Comparison of ENCODE assay signal across 8 cellular contexts in genomic region chr9:104682642-104683041, GRCh38. TPM values are rescaled to one million over a fixed set of nuclear protein-coding genes. Genes with fewer than 3 reads are reported as not detected.
A peak's percentile ranks its signal among the peaks of the same experiment; 100 is the strongest.
DNase-seq lines count a peak whose midpoint lies in the region; ATAC-seq and TF ChIP-seq lines count a peak whose summit lies in the region.

No MANE protein-coding gene starts in this region.

- H3K79me2 ChIP-seq in Loucy (ENCODE audit: insufficient read depth, low read length) (no peaks in the 10 kb centered on the region), neural cell (replicated peaks; ENCODE audit: insufficient read depth, low read length) (no peaks in the 10 kb centered on the region)

- peaks cover 4% of the 10 kb centered on the region for H3K9me3 ChIP-seq in left ventricle myocardium inferior (replicated peaks)
- H3K9me3 ChIP-seq in Loucy (ENCODE audit: insufficient read depth, low read depth, low read length) = no peaks in the 10 kb centered on the region
- H3K9me3 ChIP-seq in neural cell (ENCODE audit: low read length) = no peaks in the 10 kb centered on the region

- H3K27me3 ChIP-seq in left ventricle myocardium inferior (ENCODE audit: low read depth) (no peaks in the 10 kb centered on the region), Loucy (ENCODE audit: insufficient read depth, low read length, poor library complexity, severe bottlenecking) (no peaks in the 10 kb centered on the region), dorsolateral prefrontal cortex (no peaks in the 10 kb centered on the region), neural cell (ENCODE audit: insufficient read depth, low read depth, low read length) (no peaks in the 10 kb centered on the region)

- CTCF ChIA-PET in HEK293T (lab: Yijun Ruan, JAX) = no interaction called here

- no peaks in the 10 kb centered on the region for H3K4me1 ChIP-seq in left ventricle myocardium inferior
- H3K4me1 ChIP-seq in Loucy (ENCODE audit: insufficient read depth, low read length, poor library complexity, severe bottlenecking) = no peaks in the 10 kb centered on the region

- H3K9me2 ChIP-seq in Loucy (replicated peaks; ENCODE audit: low read depth, low read length) (no peaks in the 10 kb centered on the region), neural cell (ENCODE audit: insufficient read depth, low read length) (no peaks in the 10 kb centered on the region)

- H3F3A ChIP-seq in Loucy (ENCODE audit: low read depth) (no peaks in the 10 kb centered on the region), neural cell (ENCODE audit: insufficient read depth, low read length, poor library complexity, severe bottlenecking) (no peaks in the 10 kb centered on the region)

- H3K27ac ChIP-seq in left ventricle myocardium inferior (replicated peaks) = no peak overlapping the region
- H3K27ac ChIP-seq in dorsolateral prefrontal cortex = no peak overlapping the region
- H3K27ac ChIP-seq in neural cell (ENCODE audit: low read length) = no peak overlapping the region

- peak overlapping the region; percentile 17; the same call in 1 of the 2 replicates for H2AFZ ChIP-seq in Loucy (ENCODE audit: low read length)
- no peak overlapping the region for H2AFZ ChIP-seq in neural cell (ENCODE audit: low read depth, low read length)

- no peak for TF ChIP-seq EP300 in neural cell (conservative IDR thresholded peaks at IDR 0.05; ENCODE audit: poor library complexity, severe bottlenecking)

- DNase-seq in left ventricle myocardium inferior (no peak), Right ventricle myocardium inferior (ENCODE audit: missing footprints) (no peak), HEK293T (ENCODE audit: extremely low spot score) (peak; percentile 20), OCI-M1 (lab: John Stamatoyannopoulos, UW) (peak; percentile 79), dorsolateral prefrontal cortex (no peak)
- DNase-seq in activated CD4-positive, CD25-positive, alpha-beta regulatory T cell treated with anti-CD3 and anti-CD28 coated beads, Interleukin-2, amount 50 U/mL, for 72 hours = no peak

- no peak overlapping the region for H3K4me2 ChIP-seq in Loucy (ENCODE audit: low read depth, low read length, poor library complexity, severe bottlenecking)
- no peak overlapping the region for H3K4me2 ChIP-seq in neural cell (ENCODE audit: low read length)

- TF ChIP-seq RAD21 in neural cell (conservative IDR thresholded peaks at IDR 0.05) = peak; percentile 89

- H3K36me3 ChIP-seq in left ventricle myocardium inferior (no peaks in the 10 kb centered on the region), Loucy (ENCODE audit: insufficient read depth, low read length) (no peaks in the 10 kb centered on the region), neural cell (ENCODE audit: insufficient read depth, low read length) (no peaks in the 10 kb centered on the region)

- H3K4me3 ChIP-seq in left ventricle myocardium inferior = no peak overlapping the region
- H3K4me3 ChIP-seq in Loucy (ENCODE audit: low read length, poor library complexity, severe bottlenecking) = no peak overlapping the region
- H3K4me3 ChIP-seq in dorsolateral prefrontal cortex = no peak overlapping the region
- H3K4me3 ChIP-seq in neural cell (ENCODE audit: low read length) = no peak overlapping the region

- intact Hi-C loops in left ventricle myocardium inferior (cut with micrococcal nuclease) (no loop called here), Right ventricle myocardium inferior (cut with DNase I) (no loop called here), dorsolateral prefrontal cortex (cut with DNase I) (no loop called here)

- POLR2A ChIA-PET in HEK293T (lab: Yijun Ruan, JAX) = no interaction called here

- TF ChIP-seq CTCF in left ventricle myocardium inferior (IDR thresholded peaks at IDR 0.05; ENCODE audit: borderline replicate concordance) = peak; percentile 47
- TF ChIP-seq CTCF in Loucy (conservative IDR thresholded peaks at IDR 0.05; ENCODE audit: low read length) = peak; percentile 69
- TF ChIP-seq CTCF in dorsolateral prefrontal cortex (IDR thresholded peaks at IDR 0.05 in 54 of 56, conservative IDR thresholded peaks at IDR 0.05 in 2 of 56; ENCODE audit: low read depth in 1 of 56, partially characterized antibody in 56 of 56) = peak in 54 of 56 donors; percentile 7 to 78 (median 56)
- TF ChIP-seq CTCF in neural cell (IDR thresholded peaks at IDR 0.05; ENCODE audit: poor library complexity, severe bottlenecking) = peak; percentile 82

- no peak for ATAC-seq in Right ventricle myocardium inferior

- no peaks in the 10 kb centered on the region for H4K20me1 ChIP-seq in Loucy (ENCODE audit: insufficient read depth, low read length, poor library complexity, severe bottlenecking)
- H4K20me1 ChIP-seq in neural cell (ENCODE audit: insufficient read depth) = no peaks in the 10 kb centered on the region

- H3K9ac ChIP-seq in Loucy (ENCODE audit: low read depth, low read length, poor library complexity, severe bottlenecking) (no peak overlapping the region), neural cell (ENCODE audit: low read length) (no peak overlapping the region)

TF ChIP-seq in HEK293T, 16 proteins besides CTCF, POLR2A, EP300 and RAD21:
- no peak for TF ChIP-seq FOXA1 (IDR thresholded peaks at IDR 0.05)
- TF ChIP-seq CTBP1 (IDR thresholded peaks at IDR 0.05; ENCODE audit: borderline replicate concordance) = no peak
- no peak for TF ChIP-seq SUZ12 (IDR thresholded peaks at IDR 0.05)
- TF ChIP-seq PKNOX1 (IDR thresholded peaks at IDR 0.05) = no peak
- TF ChIP-seq L3MBTL2 (conservative IDR thresholded peaks at IDR 0.05) = no peak
- no peak for TF ChIP-seq FOXK2 (IDR thresholded peaks at IDR 0.05)
- no peak for TF ChIP-seq SP1 (IDR thresholded peaks at IDR 0.05)
- no peak for TF ChIP-seq TARDBP (IDR thresholded peaks at IDR 0.05)
- no peak for TF ChIP-seq NFRKB (IDR thresholded peaks at IDR 0.05)
- no peak for TF ChIP-seq FOXM1 (IDR thresholded peaks at IDR 0.05; ENCODE audit: borderline replicate concordance)
- TF ChIP-seq HDGF (IDR thresholded peaks at IDR 0.05; ENCODE audit: borderline replicate concordance) = no peak
- TF ChIP-seq LEF1 (IDR thresholded peaks at IDR 0.05; ENCODE audit: borderline replicate concordance) = no peak

TF ChIP-seq in neural cell, 6 proteins besides CTCF, POLR2A, EP300 and RAD21:
- TF ChIP-seq SMC3 (conservative IDR thresholded peaks at IDR 0.05; ENCODE audit: poor library complexity) (peak; percentile 84), TAF1 (IDR thresholded peaks at IDR 0.05; ENCODE audit: low read depth) (no peak), MXI1 (conservative IDR thresholded peaks at IDR 0.05; ENCODE audit: poor library complexity, severe bottlenecking) (no peak), EZH2 (IDR thresholded peaks at IDR 0.05; ENCODE audit: borderline replicate concordance, insufficient read depth, low read length, poor library complexity, severe bottlenecking) (no peak), POLR2AphosphoS5 (IDR thresholded peaks at IDR 0.05) (no peak)
- TF ChIP-seq, protein P1, sequence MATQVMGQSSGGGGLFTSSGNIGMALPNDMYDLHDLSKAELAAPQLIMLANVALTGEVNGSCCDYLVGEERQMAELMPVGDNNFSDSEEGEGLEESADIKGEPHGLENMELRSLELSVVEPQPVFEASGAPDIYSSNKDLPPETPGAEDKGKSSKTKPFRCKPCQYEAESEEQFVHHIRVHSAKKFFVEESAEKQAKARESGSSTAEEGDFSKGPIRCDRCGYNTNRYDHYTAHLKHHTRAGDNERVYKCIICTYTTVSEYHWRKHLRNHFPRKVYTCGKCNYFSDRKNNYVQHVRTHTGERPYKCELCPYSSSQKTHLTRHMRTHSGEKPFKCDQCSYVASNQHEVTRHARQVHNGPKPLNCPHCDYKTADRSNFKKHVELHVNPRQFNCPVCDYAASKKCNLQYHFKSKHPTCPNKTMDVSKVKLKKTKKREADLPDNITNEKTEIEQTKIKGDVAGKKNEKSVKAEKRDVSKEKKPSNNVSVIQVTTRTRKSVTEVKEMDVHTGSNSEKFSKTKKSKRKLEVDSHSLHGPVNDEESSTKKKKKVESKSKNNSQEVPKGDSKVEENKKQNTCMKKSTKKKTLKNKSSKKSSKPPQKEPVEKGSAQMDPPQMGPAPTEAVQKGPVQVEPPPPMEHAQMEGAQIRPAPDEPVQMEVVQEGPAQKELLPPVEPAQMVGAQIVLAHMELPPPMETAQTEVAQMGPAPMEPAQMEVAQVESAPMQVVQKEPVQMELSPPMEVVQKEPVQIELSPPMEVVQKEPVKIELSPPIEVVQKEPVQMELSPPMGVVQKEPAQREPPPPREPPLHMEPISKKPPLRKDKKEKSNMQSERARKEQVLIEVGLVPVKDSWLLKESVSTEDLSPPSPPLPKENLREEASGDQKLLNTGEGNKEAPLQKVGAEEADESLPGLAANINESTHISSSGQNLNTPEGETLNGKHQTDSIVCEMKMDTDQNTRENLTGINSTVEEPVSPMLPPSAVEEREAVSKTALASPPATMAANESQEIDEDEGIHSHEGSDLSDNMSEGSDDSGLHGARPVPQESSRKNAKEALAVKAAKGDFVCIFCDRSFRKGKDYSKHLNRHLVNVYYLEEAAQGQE (IDR thresholded peaks at IDR 0.05; ENCODE audit: borderline replicate concordance) = no peak
TF ChIP-seq in neural cell: peak in this region for 1.

RNA-seq across cellular contexts. Expression of gene OR13D1, which starts 11.7 kb away (rescaled TPM):
- total RNA-seq in left ventricle myocardium inferior (not detected), Right ventricle myocardium inferior (not detected), dorsolateral prefrontal cortex (not detected)
- not detected in 2 replicates for polyA plus RNA-seq in neural cell
- polyA minus RNA-seq in neural cell = not detected in 2 replicates

Comparison
In these comparisons a context has a peak if more than half of its experiments do, and no peak if none do; other contexts are left out.
1. DNase-seq: peak in HEK293T (single experiment) and OCI-M1 (single experiment); none in left ventricle myocardium inferior (single experiment), Right ventricle myocardium inferior (single experiment), dorsolateral prefrontal cortex (0 of 10) and activated CD4-positive, CD25-positive, alpha-beta regulatory T cell treated with anti-CD3 and anti-CD28 coated beads, Interleukin-2, amount 50 U/mL, for 72 hours (single experiment).
2. Peak in every context shown above with its lines, with median percentiles within 50 percentile points of each other: CTCF ChIP-seq.